Comparison of ENCODE assay signal across 8 cellular contexts in the genomic region with DNA sequence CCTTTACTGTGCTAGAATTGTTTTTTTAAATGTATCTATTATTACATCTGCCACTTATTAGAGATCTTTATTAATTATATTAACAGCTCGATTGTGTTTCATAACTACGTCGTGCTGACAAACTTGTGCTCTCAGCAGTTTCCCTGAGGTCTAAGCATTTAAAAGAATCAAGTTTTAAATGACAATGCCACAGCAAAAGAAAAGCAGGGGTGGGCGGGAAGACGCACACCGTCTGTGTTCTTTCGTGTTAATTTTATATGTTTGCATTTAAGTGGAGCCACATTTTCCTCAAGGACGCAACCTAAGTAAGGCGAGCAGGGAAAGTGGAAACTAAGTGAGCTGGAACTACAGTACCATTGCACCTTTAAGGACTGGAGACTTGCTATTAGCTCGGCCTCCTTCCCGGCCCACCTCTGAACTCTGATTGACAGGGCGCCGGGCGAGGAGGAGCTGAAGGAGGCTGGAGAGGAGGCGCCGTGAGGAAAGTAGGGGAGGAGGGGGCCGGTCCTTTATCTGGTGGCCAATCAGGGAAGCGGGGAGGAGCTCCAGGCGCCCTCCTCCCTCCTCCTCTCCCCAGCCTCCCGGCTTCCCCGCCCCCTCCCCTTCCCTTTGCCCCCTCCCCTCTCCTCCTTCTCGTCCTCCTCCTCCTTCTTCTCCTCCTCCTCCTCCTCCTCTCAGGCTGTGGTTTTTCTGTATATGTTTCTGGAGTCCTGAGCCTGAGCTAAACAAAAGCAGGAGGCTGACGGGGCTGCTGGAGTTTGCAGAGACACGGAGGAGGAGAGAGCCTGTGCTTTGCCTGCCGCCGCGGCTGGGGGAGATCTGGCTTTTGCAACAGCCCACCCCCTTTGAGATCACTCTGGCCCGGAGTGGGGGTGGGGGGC. TPM values are rescaled to one million over a fixed set of nuclear protein-coding genes. Genes with fewer than 3 reads are reported as not detected.
DNase-seq lines count a peak whose midpoint lies in the region; ATAC-seq, FAIRE-seq and TF ChIP-seq lines count a peak whose summit lies in the region.

A gene (plus strand): TSS at position 724 of the 881 bp plus-strand sequence.

- H3K4me1 Mint-ChIP-seq in immature natural killer cell: peaks cover 16 to 35% of the 10 kb centered on the region in 2 donors

- no peaks in the 10 kb centered on the region for H3K4me1 ChIP-seq in small intestine (ENCODE audit: control insufficient read depth in 2 of 2, insufficient read depth in 1 of 2, low read depth in 1 of 2, low read length in 1 of 2)

- no peaks in the 10 kb centered on the region for H3K9me3 ChIP-seq in small intestine (ENCODE audit: control insufficient read depth, low read depth)

- no peaks in the 10 kb centered on the region for H3K27me3 ChIP-seq in small intestine (ENCODE audit: control insufficient read depth in 2 of 2, insufficient read depth in 2 of 2, low read length in 2 of 2)

- ATAC-seq in GM18861 (IDR thresholded peaks at IDR 0.05; ENCODE audit: unreplicated experiment) (peak; percentile 100), HG03103 (IDR thresholded peaks at IDR 0.05; ENCODE audit: low read depth, unreplicated experiment) (peak; percentile 100)

- no peaks in the 10 kb centered on the region for H3K9me3 Mint-ChIP-seq in immature natural killer cell

- H3K27ac ChIP-seq in 22Rv1: peak within 1 kb of the TSS; percentile 69
- H3K27ac ChIP-seq in small intestine (ENCODE audit: low read depth in 1 of 2, low read length in 1 of 2): peak within 1 kb of the TSS in 1 of 2 donors; percentile 78

- H3K4me3 ChIP-seq in WI38 (ENCODE audit: low read depth, low read length) (peak within 1 kb of the TSS; percentile 63), small intestine (ENCODE audit: low read depth in 1 of 2, low read length in 2 of 2) (peak within 1 kb of the TSS; percentile 79 to 93)

- H3K27me3 Mint-ChIP-seq in immature natural killer cell (ENCODE audit: low read depth in 3 of 3): peaks cover 2 to 8% (median 5%) of the 10 kb centered on the region in 3 donors

- no peak within 1 kb of the TSS for H3K27ac Mint-ChIP-seq in immature natural killer cell

- 0% methylated on average over 17 to 28 of the region's 28 CpGs for WGBS in small intestine, 3 donors

- peak within 1 kb of the TSS; percentile 67 to 88 (median 79) for H3K4me3 Mint-ChIP-seq in immature natural killer cell

- DNase-seq in NCI-H2196 (lab: John Stamatoyannopoulos, UW; ENCODE audit: unreplicated experiment): peak; percentile 95
- peak; percentile 71 for DNase-seq in central memory CD4-positive, alpha-beta T cell
- DNase-seq in immature natural killer cell: peak; percentile 79 to 82 (median 80)
- peak; percentile 99 for DNase-seq in small intestine

- no peak for FAIRE-seq in small intestine (lab: Jason Lieb, UNC)

- H3K36me3 Mint-ChIP-seq in immature natural killer cell: peaks cover 0 to 3% (median 0%) of the 10 kb centered on the region in 3 donors

- no peak for TF ChIP-seq CTCF in 22Rv1 (IDR thresholded peaks at IDR 0.05)
- no peak for TF ChIP-seq CTCF in WI38 (IDR thresholded peaks at IDR 0.05; ENCODE audit: low read depth, low read length)

- H3K36me3 ChIP-seq in small intestine (ENCODE audit: control insufficient read depth in 2 of 2, insufficient read depth in 2 of 2, low read length in 2 of 2): no peaks in the 10 kb centered on the region

RNA-seq across cellular contexts. Expression of the gene that starts here (rescaled TPM):
- under 1 TPM in 2 of 3 donors, not detected in 1; 0.40 to 0.72 TPM for polyA plus RNA-seq in immature natural killer cell
- polyA plus RNA-seq in small intestine: 10 to 100 TPM; 12.5 to 16.4 (median 12.7) TPM

Comparison
In these comparisons a context has a peak if more than half of its experiments do, and no peak if none do; other contexts are left out.
1. RNA of the gene that starts here (polyA plus RNA-seq): 12.5 to 16.4 TPM in small intestine; 0.40 to 0.72 TPM in immature natural killer cell; every median in the first group is over 4 times any median in the second.
2. Peak in DNase-seq in immature natural killer cell; RNA of the gene not detected or under 1 TPM.
3. Peak in every context shown above with its lines, with median percentiles within 50 percentile points of each other: DNase-seq.